15 cellular contexts compared by ENCODE assay signal in genomic region chr6:29995346-29995777, GRCh38. TPM values are rescaled to one million over a fixed set of nuclear protein-coding genes. Genes with fewer than 3 reads are reported as not detected.
DNase-seq lines count a peak whose midpoint lies in the region; ATAC-seq and TF ChIP-seq lines count a peak whose summit lies in the region.
"Had no signal": no experiment of that assay in that cellular context is flagged by ENCODE, and none has a peak within 500 bp of the region (broad histone marks: within the 10 kb centered on the region; RNA-seq: fewer than 3 reads in every experiment).

No MANE protein-coding gene starts in this region.

- H3K27ac Mint-ChIP-seq in nephron progenitor cell, result no peak overlapping the region
- H3K27ac Mint-ChIP-seq in activated T-helper 17 cell treated with anti-CD3 and anti-CD28 coated beads, Interleukin-2, amount 50 U/mL, for 72 hours, result no peak overlapping the region
- H3K27ac Mint-ChIP-seq: T-helper 1 cell treated with Interleukin-12 subunit alpha and Interleukin-12 subunit beta and Interleukin-4 antibody, amounts not matched to agents 30 μg/mL and 1 μg/mL, for 36 hours had no signal

- intact Hi-C loops in esophagus muscularis mucosa (cut with DNase I), result no loop called here

- no peak overlapping the region for H3K4me3 ChIP-seq in cardiac fibroblast (replicated peaks in 1 of 2; ENCODE audit: low read depth in 2 of 2, low read length in 2 of 2)
- H3K4me3 ChIP-seq in esophagus muscularis mucosa, result no peak overlapping the region
- H3K4me3 ChIP-seq: gastroesophageal sphincter had no signal

- H3K4me3 Mint-ChIP-seq in nephron progenitor cell, result no peak overlapping the region
- H3K4me3 Mint-ChIP-seq in activated T-helper 17 cell treated with anti-CD3 and anti-CD28 coated beads, Interleukin-2, amount 50 U/mL, for 72 hours, result no peak overlapping the region
- H3K4me3 Mint-ChIP-seq: T-helper 1 cell treated with Interleukin-12 subunit alpha and Interleukin-12 subunit beta and Interleukin-4 antibody, amounts not matched to agents 30 μg/mL and 1 μg/mL, for 36 hours had no signal

- TF ChIP-seq POLR2A in esophagus muscularis mucosa (IDR thresholded peaks at IDR 0.05; ENCODE audit: low read depth), result no peak

- peaks cover 17% of the 10 kb centered on the region for H3K4me1 Mint-ChIP-seq in nephron progenitor cell
- H3K4me1 Mint-ChIP-seq in activated T-helper 17 cell treated with anti-CD3 and anti-CD28 coated beads, Interleukin-2, amount 50 U/mL, for 72 hours, result no peaks in the 10 kb centered on the region

- no peak for TF ChIP-seq EP300 in esophagus muscularis mucosa (IDR thresholded peaks at IDR 0.05)

- no peak for ATAC-seq in activated T-helper 17 cell treated with anti-CD3 and anti-CD28 coated beads, Interleukin-2, amount 50 U/mL, for 72 hours (replicated peaks)
- ATAC-seq in HG03025 (IDR thresholded peaks at IDR 0.05; ENCODE audit: low FRiP score, unreplicated experiment), result no peak
- ATAC-seq: gastroesophageal sphincter, HepG2 had no signal

- H3K9me3 ChIP-seq in esophagus muscularis mucosa, result no peaks in the 10 kb centered on the region
- H3K9me3 ChIP-seq: gastroesophageal sphincter had no signal

- TF ChIP-seq CTCF in cardiac fibroblast (IDR thresholded peaks at IDR 0.05; ENCODE audit: low read depth, low read length) (no peak), nephron progenitor cell (IDR thresholded peaks at IDR 0.05) (no peak), esophagus muscularis mucosa (IDR thresholded peaks at IDR 0.05) (no peak)

- no peaks in the 10 kb centered on the region for H3K4me1 ChIP-seq in esophagus muscularis mucosa
- H3K4me1 ChIP-seq: gastroesophageal sphincter had no signal

- no peaks in the 10 kb centered on the region for H3K36me3 ChIP-seq in esophagus muscularis mucosa
- H3K36me3 ChIP-seq: gastroesophageal sphincter had no signal

- DNase-seq in Daoy (ENCODE audit: low read depth) (peak; percentile 31), NCI-H2029 treated with DMSO at 0.1 percent for 48 hours (lab: John Stamatoyannopoulos, UW) (peak; percentile 14), cardiac fibroblast (ENCODE audit: low read depth in 2 of 2) (peak; percentile 30 to 49), kidney glomerular epithelial cell (lab: John Stamatoyannopoulos, UW) (peak; percentile 30), nephron progenitor cell (no peak), esophagus muscularis mucosa (ENCODE audit: extremely low spot score) (no peak)
- DNase-seq: activated CD4-positive, alpha-beta T cell treated with anti-CD3 and anti-CD28 coated beads for 4 hours; amniotic stem cell; cortex of kidney; NCI-H524 treated with DMSO at 0.1 percent for 48 hours had no signal

- 43% methylated on average over 2 of the region's 2 CpGs for WGBS in esophagus muscularis mucosa

- H3K9me3 Mint-ChIP-seq in nephron progenitor cell, result no peaks in the 10 kb centered on the region
- H3K9me3 Mint-ChIP-seq in activated T-helper 17 cell treated with anti-CD3 and anti-CD28 coated beads, Interleukin-2, amount 50 U/mL, for 72 hours, result no peaks in the 10 kb centered on the region
- H3K9me3 Mint-ChIP-seq: T-helper 1 cell treated with Interleukin-12 subunit alpha and Interleukin-12 subunit beta and Interleukin-4 antibody, amounts not matched to agents 30 μg/mL and 1 μg/mL, for 36 hours had no signal

- peaks cover 17% of the 10 kb centered on the region for H3K27me3 Mint-ChIP-seq in nephron progenitor cell (ENCODE audit: low read depth, poor library complexity)
- H3K27me3 Mint-ChIP-seq in activated T-helper 17 cell treated with anti-CD3 and anti-CD28 coated beads, Interleukin-2, amount 50 U/mL, for 72 hours, result peaks cover 14% of the 10 kb centered on the region

- H3K36me3 Mint-ChIP-seq in nephron progenitor cell (ENCODE audit: low read depth), result no peaks in the 10 kb centered on the region
- H3K36me3 Mint-ChIP-seq in activated T-helper 17 cell treated with anti-CD3 and anti-CD28 coated beads, Interleukin-2, amount 50 U/mL, for 72 hours (ENCODE audit: low read depth), result no peaks in the 10 kb centered on the region

- H3K27ac ChIP-seq in esophagus muscularis mucosa (replicated peaks in 1 of 4), result no peak overlapping the region
- H3K27ac ChIP-seq: gastroesophageal sphincter had no signal

- no peaks in the 10 kb centered on the region for H3K27me3 ChIP-seq in esophagus muscularis mucosa

RNA-seq across cellular contexts. Expression of gene HLA-A, which starts 53.0 kb away (rescaled TPM):
- total RNA-seq in Daoy (2014; rRNA removed; shearing (Covaris generic)), result 321 and 324 TPM in 2 replicates
- 1,000 to 10,000 TPM; 1,094 to 1,926 TPM for total RNA-seq in activated T-helper 17 cell treated with anti-CD3 and anti-CD28 coated beads, Interleukin-2, amount 50 U/mL, for 72 hours
- total RNA-seq in esophagus muscularis mucosa, result 100 to 1,000 TPM; 243 to 610 (median 499) TPM

Comparison
In these comparisons a context has a peak if more than half of its experiments do, and no peak if none do; other contexts are left out.
1. DNase-seq: peak in Daoy (single experiment), NCI-H2029 treated with DMSO at 0.1 percent for 48 hours (single experiment), cardiac fibroblast (2 of 2) and kidney glomerular epithelial cell (single experiment); none in nephron progenitor cell (single experiment) and esophagus muscularis mucosa (single experiment).